Comparison of ENCODE assay signal across 8 cellular contexts in genomic region chr12:122421263-122421814, GRCh38. TPM values are rescaled to one million over a fixed set of nuclear protein-coding genes. Genes with fewer than 3 reads are reported as not detected.
DNase-seq lines count a peak whose midpoint lies in the region; ATAC-seq and TF ChIP-seq lines count a peak whose summit lies in the region.

No MANE protein-coding gene starts in this region.

- H3K36me3 Mint-ChIP-seq in T-helper 1 cell treated with Interleukin-12 subunit alpha and Interleukin-12 subunit beta and Interleukin-4 antibody, amounts not matched to agents 30 μg/mL and 1 μg/mL, for 36 hours (ENCODE audit: low read depth), result peaks cover 2% of the 10 kb centered on the region
- peaks cover 13% of the 10 kb centered on the region for H3K36me3 Mint-ChIP-seq in activated T-helper 17 cell treated with anti-CD3 and anti-CD28 coated beads, Interleukin-2, amount 50 U/mL, for 72 hours (ENCODE audit: low read depth)

- peak overlapping the region; percentile 93 for H3K27ac ChIP-seq in neutrophil

- H3K4me1 ChIP-seq in neutrophil (ENCODE audit: control insufficient read depth in 1 of 2, insufficient read depth in 1 of 2, low read depth in 1 of 2, low read length in 1 of 2), result peaks cover 25 to 27% of the 10 kb centered on the region in 2 experiments

- peaks cover 15% of the 10 kb centered on the region for H3K27me3 ChIP-seq in neutrophil

- DNase-seq in T-helper 1 cell (no peak), NCI-H146 (lab: John Stamatoyannopoulos, UW) (peak; percentile 29), foreskin melanocyte (peak; percentile 35), GM13976 (ENCODE audit: low spot score) (no peak)

- peak overlapping the region; percentile 88 for H3K27ac Mint-ChIP-seq in T-helper 1 cell treated with Interleukin-12 subunit alpha and Interleukin-12 subunit beta and Interleukin-4 antibody, amounts not matched to agents 30 μg/mL and 1 μg/mL, for 36 hours
- H3K27ac Mint-ChIP-seq in activated T-helper 17 cell treated with anti-CD3 and anti-CD28 coated beads, Interleukin-2, amount 50 U/mL, for 72 hours, result peak overlapping the region; percentile 85

- H3K36me3 ChIP-seq in neutrophil, result peaks cover 7% of the 10 kb centered on the region

- peak; percentile 11 for ATAC-seq in activated T-helper 17 cell treated with anti-CD3 and anti-CD28 coated beads, Interleukin-2, amount 50 U/mL, for 72 hours (replicated peaks)
- no peak for ATAC-seq in HG03521 (IDR thresholded peaks at IDR 0.05; ENCODE audit: unreplicated experiment)

- H3K4me3 ChIP-seq in neutrophil (ENCODE audit: low read depth in 1 of 2, low read length in 1 of 2), result peak overlapping the region; percentile 89 to 91

- H3K9me3 Mint-ChIP-seq in T-helper 1 cell treated with Interleukin-12 subunit alpha and Interleukin-12 subunit beta and Interleukin-4 antibody, amounts not matched to agents 30 μg/mL and 1 μg/mL, for 36 hours, result no peaks in the 10 kb centered on the region
- no peaks in the 10 kb centered on the region for H3K9me3 Mint-ChIP-seq in activated T-helper 17 cell treated with anti-CD3 and anti-CD28 coated beads, Interleukin-2, amount 50 U/mL, for 72 hours

- H3K9me3 ChIP-seq in neutrophil, result no peaks in the 10 kb centered on the region

- no peaks in the 10 kb centered on the region for H3K27me3 Mint-ChIP-seq in T-helper 1 cell treated with Interleukin-12 subunit alpha and Interleukin-12 subunit beta and Interleukin-4 antibody, amounts not matched to agents 30 μg/mL and 1 μg/mL, for 36 hours (ENCODE audit: low read depth)
- no peaks in the 10 kb centered on the region for H3K27me3 Mint-ChIP-seq in activated T-helper 17 cell treated with anti-CD3 and anti-CD28 coated beads, Interleukin-2, amount 50 U/mL, for 72 hours

- H3K4me1 Mint-ChIP-seq in T-helper 1 cell treated with Interleukin-12 subunit alpha and Interleukin-12 subunit beta and Interleukin-4 antibody, amounts not matched to agents 30 μg/mL and 1 μg/mL, for 36 hours (ENCODE audit: low read depth), result peaks cover 27% of the 10 kb centered on the region
- peaks cover 22% of the 10 kb centered on the region for H3K4me1 Mint-ChIP-seq in activated T-helper 17 cell treated with anti-CD3 and anti-CD28 coated beads, Interleukin-2, amount 50 U/mL, for 72 hours

- TF ChIP-seq CTCF in neutrophil (IDR thresholded peaks at IDR 0.05), result no peak
- no peak for TF ChIP-seq CTCF in GM13976 (IDR thresholded peaks at IDR 0.05; ENCODE audit: borderline replicate concordance, control extremely low read depth, extremely low read depth, insufficient read depth, missing control alignments)

- H3K4me3 Mint-ChIP-seq in T-helper 1 cell treated with Interleukin-12 subunit alpha and Interleukin-12 subunit beta and Interleukin-4 antibody, amounts not matched to agents 30 μg/mL and 1 μg/mL, for 36 hours, result peak overlapping the region; percentile 93
- H3K4me3 Mint-ChIP-seq in activated T-helper 17 cell treated with anti-CD3 and anti-CD28 coated beads, Interleukin-2, amount 50 U/mL, for 72 hours, result peak overlapping the region; percentile 89

- in situ Hi-C loops in GM13976 (cut with MboI; ENCODE audit: low sequenced_read_pairs, unreplicated experiment), result no loop called here

RNA-seq across cellular contexts. Expression of gene CLIP1, which starts 1.1 kb away (rescaled TPM):
- 10 to 100 TPM; 61.0 to 86.1 TPM for total RNA-seq in activated T-helper 17 cell treated with anti-CD3 and anti-CD28 coated beads, Interleukin-2, amount 50 U/mL, for 72 hours

Comparison
In these comparisons a context has a peak if more than half of its experiments do, and no peak if none do; other contexts are left out.
1. DNase-seq: peak in NCI-H146 (single experiment) and foreskin melanocyte (single experiment); none in T-helper 1 cell (0 of 5) and GM13976 (single experiment).